In the genomic region with DNA sequence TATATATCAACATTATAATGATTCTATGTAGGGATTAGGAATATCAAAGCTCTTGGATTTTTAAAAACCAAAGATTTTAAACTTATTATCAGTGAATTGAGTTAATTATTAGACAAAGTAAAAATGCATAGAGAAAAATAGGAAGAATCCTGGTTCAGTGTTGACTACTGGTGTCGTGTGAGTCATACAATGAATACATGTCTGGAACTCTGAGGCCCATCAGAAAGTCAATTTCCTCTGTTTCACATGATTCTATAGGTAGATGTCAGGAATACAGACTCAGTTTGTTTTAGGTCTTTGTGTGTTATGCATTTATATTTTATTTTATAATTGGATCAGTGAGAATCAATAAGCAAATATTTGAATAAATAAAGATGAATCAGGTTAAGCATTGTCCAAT, we compare ENCODE assay signal across 1 cellular context.
TF ChIP-seq lines count a peak whose summit lies in the region.

No MANE protein-coding gene starts in this region.

TF ChIP-seq in GM23338, 12 proteins besides CTCF, POLR2A, EP300 and RAD21:
- TF ChIP-seq NANOG (IDR thresholded peaks at IDR 0.05; ENCODE audit: borderline replicate concordance) (no peak), REST (IDR thresholded peaks at IDR 0.05; ENCODE audit: unreplicated experiment) (no peak), EZH2phosphoT487 (IDR thresholded peaks at IDR 0.05; ENCODE audit: unreplicated experiment) (no peak), ETS1 (IDR thresholded peaks at IDR 0.05) (no peak)
